ENCODE assay signal across 8 cellular contexts in genomic region chr4:87235020-87235671, GRCh38. TPM values are rescaled to one million over a fixed set of nuclear protein-coding genes. Genes with fewer than 3 reads are reported as not detected.
A peak's percentile ranks its signal among the peaks of the same experiment; 100 is the strongest.
DNase-seq lines count a peak whose midpoint lies in the region; ATAC-seq and TF ChIP-seq lines count a peak whose summit lies in the region.

No MANE protein-coding gene starts in this region.

- no peak overlapping the region for H3K27ac Mint-ChIP-seq in chondrocyte (ENCODE audit: unreplicated experiment)
- H3K27ac Mint-ChIP-seq in naive thymus-derived CD4-positive, alpha-beta T cell = peak overlapping the region in 2 of 9 donors; percentile 61 to 66

- H3K4me3 Mint-ChIP-seq in chondrocyte (ENCODE audit: unreplicated experiment) = peak overlapping the region; percentile 72
- peak overlapping the region; percentile 62 to 87 (median 83) for H3K4me3 Mint-ChIP-seq in naive thymus-derived CD4-positive, alpha-beta T cell

- peak overlapping the region; percentile 47 to 74 (median 60); a peak in 20 of 22 replicates for H3K4me2 ChIP-seq in BLaER1 treated with 17β-estradiol and CSF1 and Interleukin-3, amounts not matched to agents 10 nM and 100 nM

- peaks cover 11% of the 10 kb centered on the region for H3K4me1 Mint-ChIP-seq in chondrocyte (ENCODE audit: low read depth)
- peaks cover 0 to 6% (median 0%) of the 10 kb centered on the region in 7 donors for H3K4me1 Mint-ChIP-seq in naive thymus-derived CD4-positive, alpha-beta T cell

- CTCF ChIA-PET in naive thymus-derived CD4-positive, alpha-beta T cell (lab: Charles Lee) = interaction anchor here (0.6 to 3.9 kb wide), 9 partner anchors 14 to 1059 kb away, joined by 3 to 46 read pairs (median 4); partner anchors contain the start of gene KLHL8

- no peaks in the 10 kb centered on the region for H3K36me3 Mint-ChIP-seq in chondrocyte (ENCODE audit: low read depth)
- H3K36me3 Mint-ChIP-seq in naive thymus-derived CD4-positive, alpha-beta T cell = no peaks in the 10 kb centered on the region

- no peaks in the 10 kb centered on the region for H3K27me3 Mint-ChIP-seq in chondrocyte (ENCODE audit: low read depth)
- H3K27me3 Mint-ChIP-seq in naive thymus-derived CD4-positive, alpha-beta T cell = peaks cover 0 to 18% (median 5%) of the 10 kb centered on the region in 5 donors

- H3K27me3 ChIP-seq in BLaER1 treated with 17β-estradiol and CSF1 and Interleukin-3, amounts not matched to agents 10 nM and 100 nM = no peaks in the 10 kb centered on the region
- H3K27me3 ChIP-seq in naive thymus-derived CD4-positive, alpha-beta T cell (ENCODE audit: control insufficient read depth in 2 of 2, insufficient read depth in 2 of 2, low read length in 2 of 2) = no peaks in the 10 kb centered on the region

- no peaks in the 10 kb centered on the region for H4K20me1 ChIP-seq in BLaER1 treated with 17β-estradiol and CSF1 and Interleukin-3, amounts not matched to agents 10 nM and 100 nM

- no peak for DNase-seq in Jurkat, Clone E6-1 (ENCODE audit: low read depth, low spot score)
- DNase-seq in chondrocyte (ENCODE audit: low spot score) = no peak
- no peak for DNase-seq in naive thymus-derived CD4-positive, alpha-beta T cell
- no peak for DNase-seq in NCI-H345 (lab: John Stamatoyannopoulos, UW)
- no peak for DNase-seq in central memory CD4-positive, alpha-beta T cell
- DNase-seq in amygdala (lab: John Stamatoyannopoulos, UW) = no peak

- no peak for TF ChIP-seq CTCF in chondrocyte (IDR thresholded peaks at IDR 0.05)

- H3K27ac ChIP-seq in BLaER1 treated with 17β-estradiol and CSF1 and Interleukin-3, amounts not matched to agents 10 nM and 100 nM = peak overlapping the region in 1 of 11 experiments; percentile 63; a peak in 2 of 22 replicates
- no peak overlapping the region for H3K27ac ChIP-seq in naive thymus-derived CD4-positive, alpha-beta T cell (ENCODE audit: low read depth, low read length)

- no peaks in the 10 kb centered on the region for H3K36me3 ChIP-seq in BLaER1 treated with 17β-estradiol and CSF1 and Interleukin-3, amounts not matched to agents 10 nM and 100 nM
- no peaks in the 10 kb centered on the region for H3K36me3 ChIP-seq in naive thymus-derived CD4-positive, alpha-beta T cell (ENCODE audit: control insufficient read depth in 2 of 3, insufficient read depth in 3 of 3, low read length in 3 of 3)

- peak overlapping the region in 9 of 11 experiments; percentile 43 to 71 (median 65); a peak in 14 of 22 replicates for H3K9ac ChIP-seq in BLaER1 treated with 17β-estradiol and CSF1 and Interleukin-3, amounts not matched to agents 10 nM and 100 nM

- POLR2A ChIA-PET in naive thymus-derived CD4-positive, alpha-beta T cell (lab: Charles Lee) = interaction anchor here (0.6 to 0.9 kb wide), 2 partner anchors 12 to 15 kb away, joined by 3 to 4 read pairs; partner anchors contain the start of gene KLHL8

- intact Hi-C loops in naive thymus-derived CD4-positive, alpha-beta T cell (cut with micrococcal nuclease) = loop anchor here (1.0 to 10.0 kb wide), 10 partner anchors 15 to 736 kb away; partner anchors contain the start of genes KLHL8 (in 2 of the 2) and AFF1 (in 1 of the 2)

- no peak for ATAC-seq in naive thymus-derived CD4-positive, alpha-beta T cell
- ATAC-seq in HG02759 (IDR thresholded peaks at IDR 0.05; ENCODE audit: unreplicated experiment) = no peak

- H3K4me3 ChIP-seq in BLaER1 treated with 17β-estradiol and CSF1 and Interleukin-3, amounts not matched to agents 10 nM and 100 nM = peak overlapping the region in 8 of 10 experiments; percentile 36 to 63 (median 45); a peak in 13 of 20 replicates
- H3K4me3 ChIP-seq in Jurkat, Clone E6-1 (ENCODE audit: low read length) = peak overlapping the region; percentile 42
- peak overlapping the region; percentile 36 for H3K4me3 ChIP-seq in naive thymus-derived CD4-positive, alpha-beta T cell (ENCODE audit: low read length)

- H3K9me3 ChIP-seq in BLaER1 treated with 17β-estradiol and CSF1 and Interleukin-3, amounts not matched to agents 10 nM and 100 nM (replicated peaks in 1 of 11) = no peaks in the 10 kb centered on the region
- H3K9me3 ChIP-seq in naive thymus-derived CD4-positive, alpha-beta T cell (ENCODE audit: control insufficient read depth in 2 of 3, low read length in 3 of 3) = no peaks in the 10 kb centered on the region

- H3K4me1 ChIP-seq in BLaER1 treated with 17β-estradiol and CSF1 and Interleukin-3, amounts not matched to agents 10 nM and 100 nM = peaks cover under 1 to 14% (median 5%) of the 10 kb centered on the region in 10 experiments; a peak in 17 of 20 replicates
- H3K4me1 ChIP-seq in naive thymus-derived CD4-positive, alpha-beta T cell (ENCODE audit: control insufficient read depth in 2 of 2, insufficient read depth in 2 of 2, low read length in 2 of 2) = peaks cover 0 to 4% of the 10 kb centered on the region in 2 donors

- no peaks in the 10 kb centered on the region for H3K9me3 Mint-ChIP-seq in chondrocyte (ENCODE audit: low read depth)
- no peaks in the 10 kb centered on the region for H3K9me3 Mint-ChIP-seq in naive thymus-derived CD4-positive, alpha-beta T cell

RNA-seq across cellular contexts. Expression of gene KLHL8, which starts 14.7 kb away (rescaled TPM):
- polyA plus RNA-seq in Jurkat, Clone E6-1 (2012; ENCODE audit: insufficient read depth, insufficient read length) = 17.1 TPM
- total RNA-seq in chondrocyte = 9.1 to 12.3 TPM (median 10.4 TPM) in 3 replicates
- 10 to 100 TPM; 10.9 to 15.7 (median 11.6) TPM for total RNA-seq in naive thymus-derived CD4-positive, alpha-beta T cell
- 10 to 100 TPM in 1 of 2 donors, 1 to 10 TPM in 1; 9.7 to 11.5 TPM for polyA plus RNA-seq in naive thymus-derived CD4-positive, alpha-beta T cell
